In the genomic region with DNA sequence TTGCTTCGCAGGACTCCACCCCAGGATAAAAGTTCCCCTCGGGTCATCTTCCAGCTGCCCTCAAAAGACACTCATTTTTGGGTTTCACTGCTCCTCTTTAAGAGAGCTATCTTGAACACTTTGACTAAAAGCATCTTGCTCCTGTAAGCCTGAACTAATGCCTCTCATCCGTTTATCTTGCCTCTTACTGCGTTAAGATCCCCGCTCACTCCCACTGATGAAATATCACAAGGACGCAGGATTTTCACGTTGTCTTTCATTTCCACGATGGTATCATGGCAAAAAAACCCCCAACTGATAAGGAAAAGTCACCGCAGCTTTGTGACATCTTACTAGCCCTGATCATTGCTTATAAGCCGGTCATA, we compare ENCODE assay signal across 8 cellular contexts. TPM values are rescaled to one million over a fixed set of nuclear protein-coding genes. Genes with fewer than 3 reads are reported as not detected.
DNase-seq lines count a peak whose midpoint lies in the region; ATAC-seq and TF ChIP-seq lines count a peak whose summit lies in the region.

No MANE protein-coding gene starts in this region.

- DNase-seq in RWPE2 (ENCODE audit: low spot score) (no peak), fibroblast of mammary gland (ENCODE audit: low read depth) (no peak), sigmoid colon (no peak), HT-29 (ENCODE audit: low spot score) (no peak), activated gamma-delta T cell treated with Interleukin-2 at 50 U/mL for 16 hours (no peak), AML-193 (lab: John Stamatoyannopoulos, UW) (no peak)

- H3K36me3 ChIP-seq in RWPE2 (ENCODE audit: low read depth) (peaks cover 28% of the 10 kb centered on the region), sigmoid colon (no peaks in the 10 kb centered on the region)

- no peak for TF ChIP-seq POLR2A in sigmoid colon (IDR thresholded peaks at IDR 0.05)

- H3K9me3 ChIP-seq in RWPE2 (ENCODE audit: severe bottlenecking) (no peaks in the 10 kb centered on the region), sigmoid colon (no peaks in the 10 kb centered on the region)

- TF ChIP-seq EP300 in sigmoid colon (IDR thresholded peaks at IDR 0.05): no peak

- WGBS in sigmoid colon, 2 donors: 10 to 25% methylated on average over 10 of the region's 10 CpGs

- ATAC-seq in GM18519 (IDR thresholded peaks at IDR 0.05; ENCODE audit: low FRiP score, unreplicated experiment) (peak; percentile 23), RWPE2 (ENCODE audit: low read depth) (no peak), HG03175 (IDR thresholded peaks at IDR 0.05; ENCODE audit: unreplicated experiment) (no peak)

- TF ChIP-seq CTCF in RWPE2 (IDR thresholded peaks at IDR 0.05; ENCODE audit: poor library complexity, severe bottlenecking) (no peak), fibroblast of mammary gland (conservative IDR thresholded peaks at IDR 0.05; ENCODE audit: control insufficient read depth, insufficient read depth, low read depth, low read length) (no peak), sigmoid colon (IDR thresholded peaks at IDR 0.05) (no peak)

- H3K4me1 ChIP-seq in RWPE2 (ENCODE audit: insufficient read depth, poor library complexity, severe bottlenecking): peaks cover 5% of the 10 kb centered on the region
- H3K4me1 ChIP-seq in sigmoid colon: no peaks in the 10 kb centered on the region

- intact Hi-C loops in sigmoid colon (cut with DNase I): loop anchor here (2.0 kb wide), 1 partner anchor 583 kb away; no protein-coding TSS in a partner anchor

- H3K27me3 ChIP-seq in RWPE2 (ENCODE audit: insufficient read depth, poor library complexity, severe bottlenecking) (no peaks in the 10 kb centered on the region), sigmoid colon (no peaks in the 10 kb centered on the region)

- H3K4me3 ChIP-seq in RWPE2 (ENCODE audit: severe bottlenecking) (peak overlapping the region; percentile 87), fibroblast of mammary gland (ENCODE audit: control insufficient read depth, low read depth, low read length) (peak overlapping the region; percentile 57), sigmoid colon (peak overlapping the region; percentile 23 to 76 (median 72))

- peak overlapping the region; percentile 92 for H3K27ac ChIP-seq in RWPE2 (ENCODE audit: poor library complexity, severe bottlenecking)
- H3K27ac ChIP-seq in sigmoid colon: peak overlapping the region; percentile 84 to 91 (median 86)

RNA-seq across cellular contexts. Expression of a gene that starts 0.6 kb away (rescaled TPM):
- 10 to 100 TPM; 31.3 to 45.3 (median 39.6) TPM for total RNA-seq in sigmoid colon
- polyA plus RNA-seq in sigmoid colon: 10 to 100 TPM in 1 of 3 donors, 1 to 10 TPM in 2; 6.9 to 11.5 (median 7.2) TPM
- 30.2 and 37.8 TPM in 2 replicates for total RNA-seq in HT-29 (2014; rRNA removed; shearing (Covaris generic))
